In the genomic region with DNA sequence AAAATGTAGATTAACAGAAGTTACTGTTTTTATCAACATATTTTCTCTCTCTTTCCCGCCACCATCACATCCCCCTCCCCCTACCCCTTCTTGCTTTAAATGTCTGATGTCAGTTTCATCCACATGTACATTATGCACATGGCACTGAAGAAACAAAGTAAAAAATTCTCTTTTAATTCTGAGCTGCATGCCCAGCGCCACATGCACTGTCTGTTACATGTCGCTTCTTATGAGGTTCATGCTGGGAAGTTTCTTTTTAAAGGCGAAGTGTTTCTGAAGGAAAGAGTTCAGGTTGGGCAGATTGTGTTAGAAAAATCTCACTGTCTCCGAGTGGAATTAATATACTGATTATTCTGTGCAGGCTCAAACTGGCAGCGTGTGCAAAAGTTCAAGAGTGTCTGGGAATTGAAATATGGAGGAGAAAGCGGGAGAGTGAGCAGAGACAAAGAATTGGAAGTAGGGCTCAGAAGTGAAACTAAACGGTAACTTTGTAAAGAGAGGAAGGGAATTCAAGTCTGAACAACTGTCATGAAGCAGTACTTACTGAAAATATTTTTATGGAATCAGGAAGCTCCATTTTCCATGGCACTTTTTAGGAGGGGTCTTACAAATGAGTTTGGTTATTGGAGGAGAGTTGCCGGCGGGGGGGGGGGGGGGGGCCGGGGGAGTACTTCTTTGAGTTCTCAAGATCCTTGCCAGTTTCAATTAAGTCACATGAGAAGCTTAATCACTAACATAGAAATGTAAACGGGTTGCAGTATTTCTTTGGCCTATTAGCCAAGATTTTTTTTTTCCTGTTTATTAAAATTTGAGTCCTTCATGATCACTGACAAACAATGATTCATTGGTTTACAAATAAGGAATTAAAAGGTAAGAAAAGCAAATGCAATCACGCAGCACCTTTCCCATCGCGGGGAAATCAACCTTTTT, we compare ENCODE assay signal across 9 cellular contexts.
DNase-seq lines count a peak whose midpoint lies in the region; ATAC-seq and TF ChIP-seq lines count a peak whose summit lies in the region.
"Had no signal": no experiment of that assay in that cellular context is flagged by ENCODE, and none has a peak within 500 bp of the region (broad histone marks: within the 10 kb centered on the region; RNA-seq: fewer than 3 reads in every experiment).

No MANE protein-coding gene starts in this region.

- H3K27ac ChIP-seq in SK-N-MC (peak overlapping the region; percentile 79), body of pancreas (no peak overlapping the region)
- H3K27ac ChIP-seq: VCaP had no signal

- no peak for DNase-seq in SK-N-MC (ENCODE audit: low read depth, low spot score)
- DNase-seq in foreskin melanocyte, result peak; percentile 47
- DNase-seq in sciatic nerve (ENCODE audit: low spot score), result no peak
- DNase-seq in T-helper 9 cell, result no peak
- DNase-seq in SKM-1 (lab: John Stamatoyannopoulos, UW; ENCODE audit: unreplicated experiment), result no peak
- no peak for DNase-seq in body of pancreas

- peak overlapping the region; percentile 68 for H3K4me3 ChIP-seq in GM08714 (ENCODE audit: low read length)
- H3K4me3 ChIP-seq in SK-N-MC, result peak overlapping the region; percentile 64
- no peak overlapping the region for H3K4me3 ChIP-seq in body of pancreas

- no peak for TF ChIP-seq CTCF in body of pancreas (IDR thresholded peaks at IDR 0.05)

- no peaks in the 10 kb centered on the region for H3K4me1 ChIP-seq in body of pancreas

- ATAC-seq in sciatic nerve (peak; percentile 32), GM21381 (IDR thresholded peaks at IDR 0.05; ENCODE audit: unreplicated experiment) (no peak), body of pancreas (no peak)

- no peaks in the 10 kb centered on the region for H3K27me3 ChIP-seq in body of pancreas

- H3K9me3 ChIP-seq in SK-N-MC (ENCODE audit: low read depth, low read length), result no peaks in the 10 kb centered on the region
- H3K9me3 ChIP-seq in body of pancreas, result no peaks in the 10 kb centered on the region

- WGBS in body of pancreas, 2 donors, result 48 to 60% methylated on average over 15 of the region's 15 CpGs

- H3K9ac ChIP-seq in SK-N-MC (ENCODE audit: insufficient read length), result peak overlapping the region; percentile 69

- intact Hi-C loops in sciatic nerve (cut with DNase I), result no loop called here
- intact Hi-C loops in body of pancreas (cut with DNase I), result no loop called here

- H3K36me3 ChIP-seq in SK-N-MC (ENCODE audit: insufficient read depth, low read length) (no peaks in the 10 kb centered on the region), body of pancreas (replicated peaks in 1 of 2; ENCODE audit: insufficient read depth in 1 of 2, low read depth in 2 of 2) (no peaks in the 10 kb centered on the region)

- TF ChIP-seq POLR2A in body of pancreas (IDR thresholded peaks at IDR 0.05), result no peak

Comparison
In these comparisons a context has a peak if more than half of its experiments do, and no peak if none do; other contexts are left out.
1. H3K4me3 ChIP-seq: peak in GM08714 (single experiment) and SK-N-MC (single experiment); none in body of pancreas (0 of 2).